13 cellular contexts compared by ENCODE assay signal in genomic region chrX:119181491-119181890, GRCh38. TPM values are rescaled to one million over a fixed set of nuclear protein-coding genes. Genes with fewer than 3 reads are reported as not detected.
DNase-seq lines count a peak whose midpoint lies in the region; ATAC-seq, FAIRE-seq and TF ChIP-seq lines count a peak whose summit lies in the region.
"Had no signal": no experiment of that assay in that cellular context is flagged by ENCODE, and none has a peak within 500 bp of the region (broad histone marks: within the 10 kb centered on the region; RNA-seq: fewer than 3 reads in every experiment).

No MANE protein-coding gene starts in this region.

- peak; percentile 35 for TF ChIP-seq CTCF in A549 (IDR thresholded peaks at IDR 0.05)
- no peak for TF ChIP-seq CTCF in RWPE1 (conservative IDR thresholded peaks at IDR 0.05; ENCODE audit: low read depth)
- no peak for TF ChIP-seq CTCF in upper lobe of right lung (IDR thresholded peaks at IDR 0.05)

- H3K4me2 ChIP-seq in A549 (no peak overlapping the region), GM23248 (ENCODE audit: unreplicated experiment) (no peak overlapping the region)

- TF ChIP-seq POLR2A in A549 (IDR thresholded peaks at IDR 0.05; ENCODE audit: low read length): no peak

- in situ Hi-C loops in GM23248 (cut with MboI): no loop called here

- TF ChIP-seq RAD21 in A549 (conservative IDR thresholded peaks at IDR 0.05 in 1 of 2, IDR thresholded peaks at IDR 0.05 in 1 of 2): peak; percentile 60 to 62

- 27% methylated on average over 1 of the region's 2 CpGs for WGBS in A549 (ENCODE audit: missing lambda C conversion rate)
- 8 to 48% methylated on average over 1 to 2 of the region's 2 CpGs for WGBS in GM23248 (ENCODE audit: low coverage in 1 of 2, low lambda C conversion rate in 2 of 2, missing lambda C conversion rate in 2 of 2), 2 experiments

- H3K36me3 ChIP-seq in GM23248 (ENCODE audit: low read depth) (no peaks in the 10 kb centered on the region), upper lobe of right lung (no peaks in the 10 kb centered on the region)

- H3K9me3 ChIP-seq in A549 (no peaks in the 10 kb centered on the region), GM23248 (ENCODE audit: low read depth) (no peaks in the 10 kb centered on the region), upper lobe of right lung (no peaks in the 10 kb centered on the region)

- no peak overlapping the region for H3K9ac ChIP-seq in GM23248

- peak; percentile 70 for FAIRE-seq in A549 (lab: Jason Lieb, UNC)
- FAIRE-seq: frontal cortex had no signal

- intact Hi-C loops in upper lobe of right lung (cut with DNase I): no loop called here

- no peak overlapping the region for H2AFZ ChIP-seq in GM23248

- ATAC-seq in A549 (peak; percentile 73 to 90; a peak in 5 of 6 replicates), HG03097 (IDR thresholded peaks at IDR 0.05; ENCODE audit: low FRiP score, unreplicated experiment) (no peak), upper lobe of right lung (no peak)
- ATAC-seq: activated naive CD8-positive, alpha-beta T cell treated with anti-CD3 and anti-CD28 coated beads, Interleukin-2, amount 50 U/mL, for 24 hours had no signal

- H3K27me3 ChIP-seq in GM23248 (replicated peaks; ENCODE audit: insufficient read depth): no peaks in the 10 kb centered on the region
- no peaks in the 10 kb centered on the region for H3K27me3 ChIP-seq in upper lobe of right lung

- DNase-seq in A549 (ENCODE audit: low read depth in 1 of 2, low spot score in 1 of 2) (peak; percentile 34 to 48), GM23248 (peak; percentile 51), RWPE1 (ENCODE audit: low spot score) (peak; percentile 7), glomerular visceral epithelial cell (ENCODE audit: extremely low spot score) (peak; percentile 8), upper lobe of right lung (no peak), NCI-H2171 (lab: John Stamatoyannopoulos, UW) (no peak), NCI-H146 (lab: John Stamatoyannopoulos, UW) (no peak)
- DNase-seq: activated CD4-positive, alpha-beta T cell treated with anti-CD3 and anti-CD28 coated beads, Interleukin-2, amount 10 ng/mL, durations not matched to agents 24 days and 14 days; activated naive CD8-positive, alpha-beta T cell treated with anti-CD3 and anti-CD28 coated beads, Interleukin-2, amount 50 U/mL, for 24 hours; CD4-positive, alpha-beta memory T cell; stimulated activated CD4-positive, alpha-beta T cell treated with anti-CD3 and anti-CD28 coated beads, Interleukin-2, amount 100 ng/mL, for 24 hours had no signal

- POLR2A ChIA-PET in A549 (lab: Yijun Ruan, JAX): no interaction called here
- POLR2A ChIA-PET in RWPE1 (lab: Yijun Ruan, JAX; ENCODE audit: low non-redundant PET): no interaction called here

- no peak for TF ChIP-seq EP300 in A549 (IDR thresholded peaks at IDR 0.05)

- no peaks in the 10 kb centered on the region for H3K4me1 ChIP-seq in A549
- H3K4me1 ChIP-seq in GM23248 (ENCODE audit: insufficient read depth): no peaks in the 10 kb centered on the region
- H3K4me1 ChIP-seq in upper lobe of right lung: no peaks in the 10 kb centered on the region

- H4K20me1 ChIP-seq in GM23248 (ENCODE audit: insufficient read depth): no peaks in the 10 kb centered on the region

- H3K79me2 ChIP-seq in GM23248 (ENCODE audit: insufficient read depth): no peaks in the 10 kb centered on the region

- no peaks in the 10 kb centered on the region for H3K9me2 ChIP-seq in GM23248 (ENCODE audit: insufficient read depth)

- H3K27ac ChIP-seq in A549 (no peak overlapping the region), GM23248 (no peak overlapping the region), RWPE1 (no peak overlapping the region), upper lobe of right lung (no peak overlapping the region)

- CTCF ChIA-PET in A549 (lab: Yijun Ruan, JAX): interaction anchor here (0.8 to 1.3 kb wide), 2 partner anchors 11 to 65 kb away, joined by 3 to 4 read pairs; no protein-coding TSS in a partner anchor
- CTCF ChIA-PET in RWPE1 (lab: Yijun Ruan, JAX): no interaction called here

- H3F3A ChIP-seq in GM23248 (ENCODE audit: insufficient read depth): no peaks in the 10 kb centered on the region

- no peak overlapping the region for H3K4me3 ChIP-seq in A549
- H3K4me3 ChIP-seq in GM23248: no peak overlapping the region
- H3K4me3 ChIP-seq in upper lobe of right lung: no peak overlapping the region

TF ChIP-seq in A549, 52 proteins besides CTCF, POLR2A, EP300 and RAD21:
- TF ChIP-seq ZC3H11A (IDR thresholded peaks at IDR 0.05): no peak
- TF ChIP-seq SMC3 (IDR thresholded peaks at IDR 0.05): peak; percentile 45

RNA-seq across cellular contexts. Expression of gene KIAA1210, which starts 53.9 kb away (rescaled TPM):
- 0.01 and 0.03 TPM in 2 replicates for polyA plus RNA-seq in A549 (2011; rRNA removed)
- under 0.01 TPM in 1 of 2 replicates, not detected in the other for polyA plus RNA-seq in A549 (2012; cell fraction: cytosol; rRNA removed)
- 0.01 TPM in 1 of 2 replicates, not detected in the other for polyA plus RNA-seq in A549 (2012; cell fraction: nucleus; rRNA removed)
- polyA plus RNA-seq in A549 (2017; fragmentation: RNase III; extraction: RNeasy Plus Mini Kit Qiagen cat#74134 plus additional on column Dnase treatment): not detected in 3 replicates
- not detected in 2 replicates for polyA minus RNA-seq in A549 (2011; rRNA and poly(A)+ RNA removed)
- not detected in 2 replicates for total RNA-seq in GM23248 (2014; rRNA removed; shearing (Covaris generic))
- not detected in 2 replicates for polyA plus RNA-seq in GM23248 (2016; fragmentation: Nextera tagmentation; extraction: Ambion mirVana)
- not detected for total RNA-seq in upper lobe of right lung
- total RNA-seq: activated CD4-positive, alpha-beta T cell treated with anti-CD3 and anti-CD28 coated beads, Interleukin-2, amount 10 ng/mL, durations not matched to agents 24 days and 14 days; CD4-positive, alpha-beta memory T cell had no signal
- polyA plus RNA-seq: CD4-positive, alpha-beta memory T cell had no signal

RNA-seq across cellular contexts. Expression of gene PGRMC1, which starts 54.6 kb away (rescaled TPM):
- 118 and 163 TPM in 2 replicates for polyA plus RNA-seq in A549 (2011; rRNA removed)
- polyA plus RNA-seq in A549 (2012; cell fraction: cytosol; rRNA removed): 85.2 and 104 TPM in 2 replicates
- polyA plus RNA-seq in A549 (2012; cell fraction: nucleus; rRNA removed): 77.7 and 92.7 TPM in 2 replicates
- polyA plus RNA-seq in A549 (2017; fragmentation: RNase III; extraction: RNeasy Plus Mini Kit Qiagen cat#74134 plus additional on column Dnase treatment): 140 to 159 TPM (median 151 TPM) in 3 replicates
- 33.4 and 35.6 TPM in 2 replicates for polyA minus RNA-seq in A549 (2011; rRNA and poly(A)+ RNA removed)
- total RNA-seq in GM23248 (2014; rRNA removed; shearing (Covaris generic)): 238 and 245 TPM in 2 replicates
- 172 and 176 TPM in 2 replicates for polyA plus RNA-seq in GM23248 (2016; fragmentation: Nextera tagmentation; extraction: Ambion mirVana)
- 74.9 TPM for total RNA-seq in upper lobe of right lung

Comparison
In these comparisons a context has a peak if more than half of its experiments do, and no peak if none do; other contexts are left out.
1. ATAC-seq: peak in A549 (2 of 2); none in HG03097 (single experiment) and upper lobe of right lung (single experiment).
2. DNase-seq: peak in A549 (2 of 2), GM23248 (single experiment), RWPE1 (single experiment) and glomerular visceral epithelial cell (single experiment); none in upper lobe of right lung (single experiment), NCI-H2171 (single experiment) and NCI-H146 (single experiment).